ENCODE assay signal across 2 cellular contexts in the genomic region with DNA sequence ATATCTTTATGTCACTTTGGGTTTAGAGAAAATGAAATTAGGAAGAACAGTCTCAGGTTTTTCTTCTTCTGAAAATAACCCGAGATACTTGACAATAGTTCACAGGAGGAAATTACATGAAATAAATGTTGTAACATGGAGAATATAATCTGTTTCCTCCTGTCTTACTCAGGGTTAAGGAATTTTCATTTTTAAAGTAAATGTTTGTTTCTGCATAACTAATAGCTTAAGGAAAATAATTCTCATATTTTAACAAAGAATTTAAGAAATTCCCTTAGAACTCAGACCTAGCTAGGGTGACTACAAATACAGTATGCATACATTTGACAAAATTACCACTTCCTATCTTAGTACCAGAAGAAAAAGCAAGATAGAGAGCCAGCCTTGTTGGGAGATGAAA.
TF ChIP-seq lines count a peak whose summit lies in the region.

No MANE protein-coding gene starts in this region.

TF ChIP-seq in GM23338, 12 proteins besides CTCF, POLR2A, EP300 and RAD21:
- TF ChIP-seq, protein P1, sequence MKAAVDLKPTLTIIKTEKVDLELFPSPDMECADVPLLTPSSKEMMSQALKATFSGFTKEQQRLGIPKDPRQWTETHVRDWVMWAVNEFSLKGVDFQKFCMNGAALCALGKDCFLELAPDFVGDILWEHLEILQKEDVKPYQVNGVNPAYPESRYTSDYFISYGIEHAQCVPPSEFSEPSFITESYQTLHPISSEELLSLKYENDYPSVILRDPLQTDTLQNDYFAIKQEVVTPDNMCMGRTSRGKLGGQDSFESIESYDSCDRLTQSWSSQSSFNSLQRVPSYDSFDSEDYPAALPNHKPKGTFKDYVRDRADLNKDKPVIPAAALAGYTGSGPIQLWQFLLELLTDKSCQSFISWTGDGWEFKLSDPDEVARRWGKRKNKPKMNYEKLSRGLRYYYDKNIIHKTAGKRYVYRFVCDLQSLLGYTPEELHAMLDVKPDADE (IDR thresholded peaks at IDR 0.05) = no peak
- no peak for TF ChIP-seq EZH2phosphoT487 (IDR thresholded peaks at IDR 0.05; ENCODE audit: unreplicated experiment)
- TF ChIP-seq JUNB (IDR thresholded peaks at IDR 0.05; ENCODE audit: unreplicated experiment) = no peak
- TF ChIP-seq, protein P2, sequence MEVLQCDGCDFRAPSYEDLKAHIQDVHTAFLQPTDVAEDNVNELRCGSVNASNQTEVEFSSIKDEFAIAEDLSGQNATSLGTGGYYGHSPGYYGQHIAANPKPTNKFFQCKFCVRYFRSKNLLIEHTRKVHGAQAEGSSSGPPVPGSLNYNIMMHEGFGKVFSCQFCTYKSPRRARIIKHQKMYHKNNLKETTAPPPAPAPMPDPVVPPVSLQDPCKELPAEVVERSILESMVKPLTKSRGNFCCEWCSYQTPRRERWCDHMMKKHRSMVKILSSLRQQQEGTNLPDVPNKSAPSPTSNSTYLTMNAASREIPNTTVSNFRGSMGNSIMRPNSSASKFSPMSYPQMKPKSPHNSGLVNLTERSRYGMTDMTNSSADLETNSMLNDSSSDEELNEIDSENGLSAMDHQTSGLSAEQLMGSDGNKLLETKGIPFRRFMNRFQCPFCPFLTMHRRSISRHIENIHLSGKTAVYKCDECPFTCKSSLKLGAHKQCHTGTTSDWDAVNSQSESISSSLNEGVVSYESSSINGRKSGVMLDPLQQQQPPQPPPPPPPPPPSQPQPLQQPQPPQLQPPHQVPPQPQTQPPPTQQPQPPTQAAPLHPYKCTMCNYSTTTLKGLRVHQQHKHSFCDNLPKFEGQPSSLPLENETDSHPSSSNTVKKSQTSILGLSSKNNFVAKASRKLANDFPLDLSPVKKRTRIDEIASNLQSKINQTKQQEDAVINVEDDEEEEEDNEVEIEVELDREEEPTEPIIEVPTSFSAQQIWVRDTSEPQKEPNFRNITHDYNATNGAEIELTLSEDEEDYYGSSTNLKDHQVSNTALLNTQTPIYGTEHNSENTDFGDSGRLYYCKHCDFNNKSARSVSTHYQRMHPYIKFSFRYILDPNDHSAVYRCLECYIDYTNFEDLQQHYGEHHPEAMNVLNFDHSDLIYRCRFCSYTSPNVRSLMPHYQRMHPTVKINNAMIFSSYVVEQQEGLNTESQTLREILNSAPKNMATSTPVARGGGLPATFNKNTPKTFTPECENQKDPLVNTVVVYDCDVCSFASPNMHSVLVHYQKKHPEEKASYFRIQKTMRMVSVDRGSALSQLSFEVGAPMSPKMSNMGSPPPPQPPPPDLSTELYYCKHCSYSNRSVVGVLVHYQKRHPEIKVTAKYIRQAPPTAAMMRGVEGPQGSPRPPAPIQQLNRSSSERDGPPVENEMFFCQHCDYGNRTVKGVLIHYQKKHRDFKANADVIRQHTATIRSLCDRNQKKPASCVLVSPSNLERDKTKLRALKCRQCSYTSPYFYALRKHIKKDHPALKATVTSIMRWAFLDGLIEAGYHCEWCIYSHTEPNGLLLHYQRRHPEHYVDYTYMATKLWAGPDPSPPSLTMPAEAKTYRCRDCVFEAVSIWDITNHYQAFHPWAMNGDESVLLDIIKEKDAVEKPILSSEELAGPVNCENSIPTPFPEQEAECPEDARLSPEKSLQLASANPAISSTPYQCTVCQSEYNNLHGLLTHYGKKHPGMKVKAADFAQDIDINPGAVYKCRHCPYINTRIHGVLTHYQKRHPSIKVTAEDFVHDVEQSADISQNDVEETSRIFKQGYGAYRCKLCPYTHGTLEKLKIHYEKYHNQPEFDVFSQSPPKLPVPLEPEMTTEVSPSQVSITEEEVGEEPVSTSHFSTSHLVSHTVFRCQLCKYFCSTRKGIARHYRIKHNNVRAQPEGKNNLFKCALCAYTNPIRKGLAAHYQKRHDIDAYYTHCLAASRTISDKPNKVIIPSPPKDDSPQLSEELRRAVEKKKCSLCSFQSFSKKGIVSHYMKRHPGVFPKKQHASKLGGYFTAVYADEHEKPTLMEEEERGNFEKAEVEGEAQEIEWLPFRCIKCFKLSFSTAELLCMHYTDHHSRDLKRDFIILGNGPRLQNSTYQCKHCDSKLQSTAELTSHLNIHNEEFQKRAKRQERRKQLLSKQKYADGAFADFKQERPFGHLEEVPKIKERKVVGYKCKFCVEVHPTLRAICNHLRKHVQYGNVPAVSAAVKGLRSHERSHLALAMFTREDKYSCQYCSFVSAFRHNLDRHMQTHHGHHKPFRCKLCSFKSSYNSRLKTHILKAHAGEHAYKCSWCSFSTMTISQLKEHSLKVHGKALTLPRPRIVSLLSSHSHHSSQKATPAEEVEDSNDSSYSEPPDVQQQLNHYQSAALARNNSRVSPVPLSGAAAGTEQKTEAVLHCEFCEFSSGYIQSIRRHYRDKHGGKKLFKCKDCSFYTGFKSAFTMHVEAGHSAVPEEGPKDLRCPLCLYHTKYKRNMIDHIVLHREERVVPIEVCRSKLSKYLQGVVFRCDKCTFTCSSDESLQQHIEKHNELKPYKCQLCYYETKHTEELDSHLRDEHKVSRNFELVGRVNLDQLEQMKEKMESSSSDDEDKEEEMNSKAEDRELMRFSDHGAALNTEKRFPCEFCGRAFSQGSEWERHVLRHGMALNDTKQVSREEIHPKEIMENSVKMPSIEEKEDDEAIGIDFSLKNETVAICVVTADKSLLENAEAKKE (CRISPR knock-in tag; IDR thresholded peaks at IDR 0.05) = no peak
- no peak for TF ChIP-seq ZNF114 (CRISPR knock-in tag; IDR thresholded peaks at IDR 0.05)

TF ChIP-seq in H1, 55 proteins besides CTCF, POLR2A, EP300 and RAD21:
- TF ChIP-seq, protein P3, sequence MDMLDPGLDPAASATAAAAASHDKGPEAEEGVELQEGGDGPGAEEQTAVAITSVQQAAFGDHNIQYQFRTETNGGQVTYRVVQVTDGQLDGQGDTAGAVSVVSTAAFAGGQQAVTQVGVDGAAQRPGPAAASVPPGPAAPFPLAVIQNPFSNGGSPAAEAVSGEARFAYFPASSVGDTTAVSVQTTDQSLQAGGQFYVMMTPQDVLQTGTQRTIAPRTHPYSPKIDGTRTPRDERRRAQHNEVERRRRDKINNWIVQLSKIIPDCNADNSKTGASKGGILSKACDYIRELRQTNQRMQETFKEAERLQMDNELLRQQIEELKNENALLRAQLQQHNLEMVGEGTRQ (IDR thresholded peaks at IDR 0.05; ENCODE audit: low read length) = no peak
- TF ChIP-seq CTBP2 (IDR thresholded peaks at IDR 0.05; ENCODE audit: borderline replicate concordance, insufficient read depth, insufficient read length, low read length) (no peak), TEAD4 (IDR thresholded peaks at IDR 0.05; ENCODE audit: low read depth, low read length) (no peak)
